In the genomic region with DNA sequence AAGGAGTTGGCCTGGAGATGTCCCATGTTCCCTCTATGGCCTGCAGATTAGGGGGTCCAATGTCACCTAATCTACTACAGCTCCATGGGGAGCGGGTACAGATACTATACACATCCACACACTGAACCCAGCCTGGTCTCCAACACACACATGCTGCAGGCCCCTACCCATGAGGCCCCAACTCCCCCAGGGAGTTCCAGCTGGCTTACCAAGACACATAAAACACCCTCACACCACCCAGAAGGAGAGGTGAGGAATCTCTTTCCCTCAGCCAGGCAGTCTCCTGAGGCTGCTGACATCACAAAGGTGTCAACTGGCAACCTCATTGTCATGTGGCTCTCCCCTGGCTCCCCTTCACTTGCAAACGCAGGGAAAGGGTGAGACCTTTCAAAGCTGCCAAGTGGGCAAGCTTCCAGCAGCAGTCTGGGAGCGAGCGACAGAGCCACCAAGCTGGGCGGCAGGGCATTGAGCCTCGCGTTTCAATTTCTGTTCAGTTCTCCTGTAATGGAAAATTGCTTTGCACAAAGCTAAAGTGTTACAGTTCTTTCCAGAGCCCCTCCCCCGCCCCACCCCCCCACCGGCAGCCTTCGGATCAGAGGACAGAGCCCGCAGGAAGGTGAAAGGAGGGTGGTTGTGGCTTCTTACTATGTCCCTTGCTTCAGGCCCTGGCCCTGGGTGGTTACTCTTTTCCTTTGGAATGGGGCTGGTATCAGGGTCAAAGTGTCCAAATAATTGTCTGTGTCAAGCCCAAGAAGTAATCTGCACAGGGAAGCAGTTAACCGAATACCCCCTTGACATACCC, we compare ENCODE assay signal across 11 cellular contexts. TPM values are rescaled to one million over a fixed set of nuclear protein-coding genes. Genes with fewer than 3 reads are reported as not detected.
DNase-seq lines count a peak whose midpoint lies in the region; ATAC-seq and TF ChIP-seq lines count a peak whose summit lies in the region.
"Had no signal": no experiment of that assay in that cellular context is flagged by ENCODE, and none has a peak within 500 bp of the region (broad histone marks: within the 10 kb centered on the region; RNA-seq: fewer than 3 reads in every experiment).

A gene with protein sequence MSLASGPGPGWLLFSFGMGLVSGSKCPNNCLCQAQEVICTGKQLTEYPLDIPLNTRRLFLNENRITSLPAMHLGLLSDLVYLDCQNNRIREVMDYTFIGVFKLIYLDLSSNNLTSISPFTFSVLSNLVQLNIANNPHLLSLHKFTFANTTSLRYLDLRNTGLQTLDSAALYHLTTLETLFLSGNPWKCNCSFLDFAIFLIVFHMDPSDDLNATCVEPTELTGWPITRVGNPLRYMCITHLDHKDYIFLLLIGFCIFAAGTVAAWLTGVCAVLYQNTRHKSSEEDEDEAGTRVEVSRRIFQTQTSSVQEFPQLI (plus strand): TSS at position 350 of the 802 bp plus-strand sequence. CDS start 297 bp downstream, at position 647.

- no peak for TF ChIP-seq CTCF in parathyroid adenoma (IDR thresholded peaks at IDR 0.05)

- H3K4me3 Mint-ChIP-seq in activated T-helper 2 cell treated with anti-CD3 and anti-CD28 coated beads, Interferon-gamma antibody, Interleukin-2, Interleukin-4, amounts not matched to agents 10 μg/mL and 5 μg/mL and 100 μg/mL, durations not matched to agents 14 hours and 24 hours and 36 hours (ENCODE audit: low read depth) = no peak within 1 kb of the TSS
- H3K4me3 Mint-ChIP-seq in activated CD4-positive, alpha-beta memory T cell treated with anti-CD3 and anti-CD28 coated beads, Interleukin-2, amount 10 ng/mL, durations not matched to agents 7 days and 5 days = no peak within 1 kb of the TSS
- H3K4me3 Mint-ChIP-seq: activated T-helper 1 cell treated with anti-CD3 and anti-CD28 coated beads, Interleukin-12 subunit alpha, Interleukin-12 subunit beta, Interleukin-2, Interleukin-4 antibody, amounts not matched to agents 30 ng/mL and 10 ng/mL and 1 ng/mL, durations not matched to agents 14 hours and 24 hours and 36 hours had no signal

- no peaks in the 10 kb centered on the region for H3K9me3 Mint-ChIP-seq in activated T-helper 2 cell treated with anti-CD3 and anti-CD28 coated beads, Interferon-gamma antibody, Interleukin-2, Interleukin-4, amounts not matched to agents 10 μg/mL and 5 μg/mL and 100 μg/mL, durations not matched to agents 14 hours and 24 hours and 36 hours
- no peaks in the 10 kb centered on the region for H3K9me3 Mint-ChIP-seq in activated CD4-positive, alpha-beta memory T cell treated with anti-CD3 and anti-CD28 coated beads, Interleukin-2, amount 10 ng/mL, durations not matched to agents 7 days and 5 days
- H3K9me3 Mint-ChIP-seq: activated T-helper 1 cell treated with anti-CD3 and anti-CD28 coated beads, Interleukin-12 subunit alpha, Interleukin-12 subunit beta, Interleukin-2, Interleukin-4 antibody, amounts not matched to agents 30 ng/mL and 10 ng/mL and 1 ng/mL, durations not matched to agents 14 hours and 24 hours and 36 hours had no signal

- H3K27ac ChIP-seq in parathyroid adenoma = peak within 1 kb of the TSS; percentile 19
- H3K27ac ChIP-seq: esophagus squamous epithelium, SJSA1 had no signal

- intact Hi-C loops in Right ventricle myocardium inferior (cut with DNase I) = loop anchor here (5.0 kb wide), 2 partner anchors 92 to 127 kb away; no protein-coding TSS in a partner anchor
- intact Hi-C loops in activated T-helper 2 cell treated with anti-CD3 and anti-CD28 coated beads, Interferon-gamma antibody, Interleukin-2, Interleukin-4, amounts not matched to agents 10 μg/mL and 5 μg/mL and 100 μg/mL, durations not matched to agents 14 hours and 24 hours and 36 hours (cut with micrococcal nuclease) = no loop called here

- H3K4me3 ChIP-seq in H7 (ENCODE audit: insufficient read depth, low read depth, low read length) = no peak within 1 kb of the TSS
- H3K4me3 ChIP-seq in parathyroid adenoma (ENCODE audit: low read depth, low read length) = no peak within 1 kb of the TSS
- H3K4me3 ChIP-seq: SJSA1 had no signal

- peaks cover 35% of the 10 kb centered on the region for H3K27me3 Mint-ChIP-seq in activated T-helper 2 cell treated with anti-CD3 and anti-CD28 coated beads, Interferon-gamma antibody, Interleukin-2, Interleukin-4, amounts not matched to agents 10 μg/mL and 5 μg/mL and 100 μg/mL, durations not matched to agents 14 hours and 24 hours and 36 hours (ENCODE audit: low read depth)
- H3K27me3 Mint-ChIP-seq in activated CD4-positive, alpha-beta memory T cell treated with anti-CD3 and anti-CD28 coated beads, Interleukin-2, amount 10 ng/mL, durations not matched to agents 7 days and 5 days = peaks cover 37% of the 10 kb centered on the region

- H3K27ac Mint-ChIP-seq in activated T-helper 2 cell treated with anti-CD3 and anti-CD28 coated beads, Interferon-gamma antibody, Interleukin-2, Interleukin-4, amounts not matched to agents 10 μg/mL and 5 μg/mL and 100 μg/mL, durations not matched to agents 14 hours and 24 hours and 36 hours = no peak within 1 kb of the TSS
- no peak within 1 kb of the TSS for H3K27ac Mint-ChIP-seq in activated CD4-positive, alpha-beta memory T cell treated with anti-CD3 and anti-CD28 coated beads, Interleukin-2, amount 10 ng/mL, durations not matched to agents 7 days and 5 days
- H3K27ac Mint-ChIP-seq: activated T-helper 1 cell treated with anti-CD3 and anti-CD28 coated beads, Interleukin-12 subunit alpha, Interleukin-12 subunit beta, Interleukin-2, Interleukin-4 antibody, amounts not matched to agents 30 ng/mL and 10 ng/mL and 1 ng/mL, durations not matched to agents 14 hours and 24 hours and 36 hours had no signal

- H3K9ac ChIP-seq in parathyroid adenoma = no peak within 1 kb of the TSS

- H2AFZ ChIP-seq in parathyroid adenoma = peak within 1 kb of the TSS; percentile 53

- H3K36me3 ChIP-seq in H7 (replicated peaks; ENCODE audit: control insufficient read depth, insufficient read depth, low read length) = no peaks in the 10 kb centered on the region
- H3K36me3 ChIP-seq in parathyroid adenoma (ENCODE audit: control insufficient read depth, insufficient read depth, low read length) = no peaks in the 10 kb centered on the region
- H3K36me3 ChIP-seq: esophagus squamous epithelium, SJSA1 had no signal

- peak within 1 kb of the TSS; percentile 57 for H3K4me2 ChIP-seq in parathyroid adenoma (ENCODE audit: low read length)

- H3K9me3 ChIP-seq in parathyroid adenoma (ENCODE audit: control insufficient read depth, low read length) = no peaks in the 10 kb centered on the region
- H3K9me3 ChIP-seq: esophagus squamous epithelium, SJSA1 had no signal

- peak; percentile 72 for DNase-seq in H7
- DNase-seq in NCI-H2196 treated with DMSO at 0.1 percent for 48 hours (lab: John Stamatoyannopoulos, UW; ENCODE audit: unreplicated experiment) = peak; percentile 89
- peak; percentile 82 for DNase-seq in Right ventricle myocardium inferior (ENCODE audit: missing footprints)
- DNase-seq in AG08396 (ENCODE audit: low spot score) = no peak
- no peak for DNase-seq in cerebellar nuclear complex (lab: John Stamatoyannopoulos, UW)
- no peak for DNase-seq in activated T-helper 2 cell treated with anti-CD3 and anti-CD28 coated beads, Interferon-gamma antibody, Interleukin-2, Interleukin-4, amounts not matched to agents 10 μg/mL and 5 μg/mL and 100 μg/mL, durations not matched to agents 14 hours and 24 hours and 36 hours (ENCODE audit: low spot score)
- DNase-seq in activated CD4-positive, alpha-beta memory T cell treated with anti-CD3 and anti-CD28 coated beads, Interleukin-2, amount 10 ng/mL, durations not matched to agents 7 days and 5 days = no peak
- DNase-seq: esophagus squamous epithelium had no signal

- no peaks in the 10 kb centered on the region for H3K79me2 ChIP-seq in parathyroid adenoma

- peak; percentile 80 for ATAC-seq in Right ventricle myocardium inferior

- H3K4me1 ChIP-seq in parathyroid adenoma = peaks cover 3% of the 10 kb centered on the region

- POLR2A ChIA-PET in activated CD4-positive, alpha-beta memory T cell treated with anti-CD3 and anti-CD28 coated beads, Interleukin-2, amount 10 ng/mL, durations not matched to agents 7 days and 5 days (lab: Charles Lee) = no interaction called here

- H3K4me1 Mint-ChIP-seq in activated T-helper 2 cell treated with anti-CD3 and anti-CD28 coated beads, Interferon-gamma antibody, Interleukin-2, Interleukin-4, amounts not matched to agents 10 μg/mL and 5 μg/mL and 100 μg/mL, durations not matched to agents 14 hours and 24 hours and 36 hours (ENCODE audit: low read depth) = no peaks in the 10 kb centered on the region
- H3K4me1 Mint-ChIP-seq in activated CD4-positive, alpha-beta memory T cell treated with anti-CD3 and anti-CD28 coated beads, Interleukin-2, amount 10 ng/mL, durations not matched to agents 7 days and 5 days = no peaks in the 10 kb centered on the region

- H3K27me3 ChIP-seq in H7 (ENCODE audit: control insufficient read depth, insufficient read depth, low read length) = no peaks in the 10 kb centered on the region; the same call in 1 of the 2 replicates
- no peaks in the 10 kb centered on the region for H3K27me3 ChIP-seq in parathyroid adenoma (ENCODE audit: control insufficient read depth, insufficient read depth, low read length)
- H3K27me3 ChIP-seq: SJSA1 had no signal

- H3K36me3 Mint-ChIP-seq in activated T-helper 2 cell treated with anti-CD3 and anti-CD28 coated beads, Interferon-gamma antibody, Interleukin-2, Interleukin-4, amounts not matched to agents 10 μg/mL and 5 μg/mL and 100 μg/mL, durations not matched to agents 14 hours and 24 hours and 36 hours (ENCODE audit: low read depth) = no peaks in the 10 kb centered on the region
- no peaks in the 10 kb centered on the region for H3K36me3 Mint-ChIP-seq in activated CD4-positive, alpha-beta memory T cell treated with anti-CD3 and anti-CD28 coated beads, Interleukin-2, amount 10 ng/mL, durations not matched to agents 7 days and 5 days (ENCODE audit: low read depth)

- CTCF ChIA-PET in activated CD4-positive, alpha-beta memory T cell treated with anti-CD3 and anti-CD28 coated beads, Interleukin-2, amount 10 ng/mL, durations not matched to agents 7 days and 5 days (lab: Charles Lee) = interaction anchor here (0.7 kb wide), 1 partner anchor 10 kb away, joined by 3 read pairs; no protein-coding TSS in a partner anchor

RNA-seq across cellular contexts. Expression of the gene that starts here (rescaled TPM):
- not detected in 2 replicates for total RNA-seq in H7 (2014; rRNA removed; shearing (Covaris generic))
- 0.30 TPM for total RNA-seq in Right ventricle myocardium inferior
- total RNA-seq in activated T-helper 2 cell treated with anti-CD3 and anti-CD28 coated beads, Interferon-gamma antibody, Interleukin-2, Interleukin-4, amounts not matched to agents 10 μg/mL and 5 μg/mL and 100 μg/mL, durations not matched to agents 14 hours and 24 hours and 36 hours = not detected in 2 replicates
- not detected for total RNA-seq in activated CD4-positive, alpha-beta memory T cell treated with anti-CD3 and anti-CD28 coated beads, Interleukin-2, amount 10 ng/mL, durations not matched to agents 7 days and 5 days
- total RNA-seq: activated T-helper 1 cell treated with anti-CD3 and anti-CD28 coated beads, Interleukin-12 subunit alpha, Interleukin-12 subunit beta, Interleukin-2, Interleukin-4 antibody, amounts not matched to agents 30 ng/mL and 10 ng/mL and 1 ng/mL, durations not matched to agents 14 hours and 24 hours and 36 hours; esophagus squamous epithelium; SJSA1 had no signal

Comparison
In these comparisons a context has a peak if more than half of its experiments do, and no peak if none do; other contexts are left out.
1. Peak in DNase-seq in H7; RNA of the gene not detected or under 1 TPM.
2. Peak in DNase-seq and ATAC-seq in Right ventricle myocardium inferior; RNA of the gene not detected or under 1 TPM.